Comparison of ENCODE assay signal across 8 cellular contexts in the genomic region with DNA sequence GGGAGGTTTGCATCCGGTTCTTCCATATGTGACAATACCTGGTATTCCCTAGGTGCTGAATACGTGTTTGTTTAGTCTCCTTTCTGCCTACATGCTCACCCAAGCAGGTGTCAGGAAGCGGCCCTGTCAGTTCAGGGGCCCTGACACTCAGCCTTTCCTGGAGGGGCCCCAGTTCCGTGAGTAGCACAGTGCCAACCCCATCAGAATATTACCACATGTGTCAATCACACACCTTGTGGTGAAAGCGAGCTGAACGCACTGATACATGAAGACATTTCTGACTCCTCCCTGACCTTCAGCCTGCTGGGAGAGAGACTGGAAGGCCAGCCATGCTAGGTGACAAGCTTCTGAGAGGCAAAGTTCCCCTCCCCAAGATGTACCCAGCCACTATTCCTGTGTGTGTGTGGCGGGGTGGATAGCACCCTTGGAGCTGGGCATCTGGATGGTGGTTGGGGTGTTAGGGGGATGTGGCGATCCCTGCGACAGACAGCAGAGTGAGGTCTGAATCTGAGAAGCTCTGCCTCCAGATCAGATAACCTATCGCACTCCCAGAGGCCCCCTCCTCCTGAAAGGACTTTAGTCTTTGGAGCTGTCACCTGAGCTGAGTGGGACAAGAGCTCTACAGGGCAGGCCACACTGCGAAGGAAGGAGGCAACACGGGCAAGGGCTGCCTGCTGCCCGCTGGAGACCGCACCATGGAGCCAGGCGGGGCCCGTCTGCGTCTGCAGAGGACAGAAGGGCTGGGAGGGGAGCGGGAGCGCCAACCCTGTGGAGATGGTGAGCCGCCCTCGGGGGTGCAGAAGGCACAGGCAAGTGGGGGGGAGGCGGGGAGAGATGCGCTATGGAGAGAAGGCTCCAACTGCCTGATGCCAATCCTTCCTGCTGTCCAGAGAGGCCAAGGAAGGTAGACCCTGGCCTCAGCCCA. TPM values are rescaled to one million over a fixed set of nuclear protein-coding genes. Genes with fewer than 3 reads are reported as not detected.
DNase-seq lines count a peak whose midpoint lies in the region; ATAC-seq and TF ChIP-seq lines count a peak whose summit lies in the region.

A gene with protein sequence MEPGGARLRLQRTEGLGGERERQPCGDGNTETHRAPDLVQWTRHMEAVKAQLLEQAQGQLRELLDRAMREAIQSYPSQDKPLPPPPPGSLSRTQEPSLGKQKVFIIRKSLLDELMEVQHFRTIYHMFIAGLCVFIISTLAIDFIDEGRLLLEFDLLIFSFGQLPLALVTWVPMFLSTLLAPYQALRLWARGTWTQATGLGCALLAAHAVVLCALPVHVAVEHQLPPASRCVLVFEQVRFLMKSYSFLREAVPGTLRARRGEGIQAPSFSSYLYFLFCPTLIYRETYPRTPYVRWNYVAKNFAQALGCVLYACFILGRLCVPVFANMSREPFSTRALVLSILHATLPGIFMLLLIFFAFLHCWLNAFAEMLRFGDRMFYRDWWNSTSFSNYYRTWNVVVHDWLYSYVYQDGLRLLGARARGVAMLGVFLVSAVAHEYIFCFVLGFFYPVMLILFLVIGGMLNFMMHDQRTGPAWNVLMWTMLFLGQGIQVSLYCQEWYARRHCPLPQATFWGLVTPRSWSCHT (plus strand): TSS at position 604 of the 925 bp plus-strand sequence. CDS start 92 bp downstream, at position 696.

- H3K9me3 Mint-ChIP-seq in CD4-positive, alpha-beta T cell: no peaks in the 10 kb centered on the region
- H3K9me3 Mint-ChIP-seq in activated B cell treated with CpG ODN at 0.5 μM for 24 hours (no peaks in the 10 kb centered on the region), immature natural killer cell (no peaks in the 10 kb centered on the region), nephron progenitor cell (no peaks in the 10 kb centered on the region)

- peak; percentile 66 for ATAC-seq in CD4-positive, alpha-beta T cell (ENCODE audit: poor library complexity)
- peak; percentile 53 for ATAC-seq in HG02610 (IDR thresholded peaks at IDR 0.05; ENCODE audit: unreplicated experiment)
- ATAC-seq in activated B cell treated with CpG ODN at 0.5 μM for 24 hours (ENCODE audit: low read depth): peak; percentile 42

- H3K27ac ChIP-seq in CD4-positive, alpha-beta T cell (ENCODE audit: low read depth, low read length): peak within 1 kb of the TSS; percentile 16

- intact Hi-C loops in CD4-positive, alpha-beta T cell (cut with DNase I, micrococcal nuclease): no loop called here
- intact Hi-C loops in activated B cell treated with CpG ODN at 0.5 μM for 24 hours (cut with micrococcal nuclease): no loop called here

- H3K27me3 ChIP-seq in CD4-positive, alpha-beta T cell (ENCODE audit: control insufficient read depth, insufficient read depth, low read length): no peaks in the 10 kb centered on the region

- CTCF ChIA-PET in CD4-positive, alpha-beta T cell (lab: Charles Lee): interaction anchor here (0.9 to 7.6 kb wide), 4 partner anchors 24 to 55 kb away, joined by 3 to 114 read pairs (median 6); partner anchors contain the start of gene SPRYD3
- CTCF ChIA-PET in activated B cell treated with CpG ODN at 0.5 μM for 24 hours (lab: Charles Lee): interaction anchor here (0.8 to 2.3 kb wide), 5 partner anchors 9 to 94 kb away, joined by 3 to 28 read pairs (median 4); no protein-coding TSS in a partner anchor

- H3K4me3 Mint-ChIP-seq in CD4-positive, alpha-beta T cell: peak within 1 kb of the TSS; percentile 34
- H3K4me3 Mint-ChIP-seq in activated B cell treated with CpG ODN at 0.5 μM for 24 hours (no peak within 1 kb of the TSS), immature natural killer cell (peak within 1 kb of the TSS in 2 of 5 donors; percentile 14 to 33), nephron progenitor cell (no peak within 1 kb of the TSS)

- H3K36me3 Mint-ChIP-seq in CD4-positive, alpha-beta T cell (ENCODE audit: low read depth): no peaks in the 10 kb centered on the region
- H3K36me3 Mint-ChIP-seq in activated B cell treated with CpG ODN at 0.5 μM for 24 hours (ENCODE audit: low read depth): no peaks in the 10 kb centered on the region
- no peaks in the 10 kb centered on the region for H3K36me3 Mint-ChIP-seq in immature natural killer cell
- H3K36me3 Mint-ChIP-seq in nephron progenitor cell (ENCODE audit: low read depth): no peaks in the 10 kb centered on the region

- TF ChIP-seq CTCF in CD4-positive, alpha-beta T cell (IDR thresholded peaks at IDR 0.05): no peak
- TF ChIP-seq CTCF in activated B cell treated with CpG ODN at 0.5 μM for 24 hours (IDR thresholded peaks at IDR 0.05) (no peak), nephron progenitor cell (IDR thresholded peaks at IDR 0.05) (no peak)

- H3K27me3 Mint-ChIP-seq in CD4-positive, alpha-beta T cell: no peaks in the 10 kb centered on the region
- H3K27me3 Mint-ChIP-seq in activated B cell treated with CpG ODN at 0.5 μM for 24 hours (no peaks in the 10 kb centered on the region), immature natural killer cell (ENCODE audit: low read depth in 3 of 3) (peaks cover 2 to 4% (median 4%) of the 10 kb centered on the region in 3 donors), nephron progenitor cell (ENCODE audit: low read depth, poor library complexity) (peaks cover 16% of the 10 kb centered on the region)

- H3K4me1 Mint-ChIP-seq in CD4-positive, alpha-beta T cell (ENCODE audit: low read depth): peaks cover 42% of the 10 kb centered on the region
- peaks cover 25% of the 10 kb centered on the region for H3K4me1 Mint-ChIP-seq in activated B cell treated with CpG ODN at 0.5 μM for 24 hours
- H3K4me1 Mint-ChIP-seq in immature natural killer cell: peaks cover 27 to 36% of the 10 kb centered on the region in 2 donors
- peaks cover 64% of the 10 kb centered on the region for H3K4me1 Mint-ChIP-seq in nephron progenitor cell

- peak within 1 kb of the TSS; percentile 70 for H3K27ac Mint-ChIP-seq in CD4-positive, alpha-beta T cell
- H3K27ac Mint-ChIP-seq in activated B cell treated with CpG ODN at 0.5 μM for 24 hours: peak within 1 kb of the TSS; percentile 30
- H3K27ac Mint-ChIP-seq in immature natural killer cell: peak within 1 kb of the TSS in 5 of 6 donors; percentile 3 to 77 (median 46)
- H3K27ac Mint-ChIP-seq in nephron progenitor cell: no peak within 1 kb of the TSS

- DNase-seq in CD4-positive, alpha-beta T cell: peak in 7 of 10 experiments; percentile 11 to 38 (median 26)
- DNase-seq in activated B cell treated with CpG ODN at 0.5 μM for 24 hours (no peak), immature natural killer cell (peak in 2 of 3 donors; percentile 15 to 24), HCEC 1CT (no peak), nephron progenitor cell (no peak), NCI-H2029 (lab: John Stamatoyannopoulos, UW) (no peak), DMS79 treated with DMSO at 0.1 percent for 48 hours (lab: John Stamatoyannopoulos, UW) (no peak)

- POLR2A ChIA-PET in CD4-positive, alpha-beta T cell (lab: Charles Lee): interaction anchor here (0.5 to 2.0 kb wide), 4 partner anchors 24 to 1113 kb away, joined by 3 to 16 read pairs (median 4); partner anchors contain the start of gene SPRYD3
- POLR2A ChIA-PET in activated B cell treated with CpG ODN at 0.5 μM for 24 hours (lab: Charles Lee): interaction anchor here (0.9 to 2.3 kb wide), 2 partner anchors 24 to 40 kb away, joined by 3 to 8 read pairs; partner anchors contain the start of gene SPRYD3

- H3K9me3 ChIP-seq in CD4-positive, alpha-beta T cell (ENCODE audit: control insufficient read depth, low read length): no peaks in the 10 kb centered on the region

RNA-seq across cellular contexts. Expression of the gene that starts here (rescaled TPM):
- under 1 TPM; 0.22 to 0.49 TPM for total RNA-seq in CD4-positive, alpha-beta T cell
- total RNA-seq in activated B cell treated with CpG ODN at 0.5 μM for 24 hours: not detected in 2 replicates
- not detected for polyA plus RNA-seq in immature natural killer cell

Comparison
In these comparisons a context has a peak if more than half of its experiments do, and no peak if none do; other contexts are left out.
1. Peak in DNase-seq, ATAC-seq and H3K27ac ChIP-seq in CD4-positive, alpha-beta T cell; RNA of the gene not detected or under 1 TPM.
2. Peak in ATAC-seq in activated B cell treated with CpG ODN at 0.5 μM for 24 hours; RNA of the gene not detected or under 1 TPM.
3. Peak in DNase-seq in immature natural killer cell; RNA of the gene not detected or under 1 TPM.